8 cellular contexts compared by ENCODE assay signal in genomic region chr5:36079200-36079761, GRCh38. TPM values are rescaled to one million over a fixed set of nuclear protein-coding genes. Genes with fewer than 3 reads are reported as not detected.
A peak's percentile ranks its signal among the peaks of the same experiment; 100 is the strongest.
DNase-seq lines count a peak whose midpoint lies in the region; ATAC-seq and TF ChIP-seq lines count a peak whose summit lies in the region.

No MANE protein-coding gene starts in this region.

- intact Hi-C loops in adrenal gland (cut with DNase I) (no loop called here), spleen (cut with DNase I; ENCODE audit: low total_unique reads) (no loop called here)

- H3K27ac ChIP-seq in adrenal gland = no peak overlapping the region
- no peak overlapping the region for H3K27ac ChIP-seq in iPS DF 6.9 (ENCODE audit: low read length)
- H3K27ac ChIP-seq in spleen = no peak overlapping the region

- WGBS in adrenal gland, 4 donors = 22 to 30% (median 28%) methylated on average over 10 of the region's 10 CpGs
- WGBS in iPS DF 6.9 (ENCODE audit: insufficient coverage, insufficient read length) = no CpG with 5 or more reads among the region's 10 CpGs
- WGBS in spleen, 5 donors = 26 to 32% (median 31%) methylated on average over 9 to 10 of the region's 10 CpGs

- no peaks in the 10 kb centered on the region for H3K4me1 Mint-ChIP-seq in activated CD8-positive, alpha-beta memory T cell treated with anti-CD3 and anti-CD28 coated beads, Interleukin-2, amount 10 ng/mL, durations not matched to agents 7 days and 5 days

- H3K4me1 ChIP-seq in adrenal gland (replicated peaks in 1 of 2) = no peaks in the 10 kb centered on the region
- H3K4me1 ChIP-seq in iPS DF 6.9 (ENCODE audit: control insufficient read depth, insufficient read depth, low read length) = peaks cover 4% of the 10 kb centered on the region
- peaks cover 0 to 5% (median 2%) of the 10 kb centered on the region in 6 donors for H3K4me1 ChIP-seq in spleen

- TF ChIP-seq CTCF in adrenal gland (IDR thresholded peaks at IDR 0.05) (peak; percentile 42 to 63 (median 56)), spleen (IDR thresholded peaks at IDR 0.05 in 8 of 11, conservative IDR thresholded peaks at IDR 0.05 in 3 of 11) (peak in 10 of 11 experiments; percentile 14 to 68 (median 50))

- H3K9me3 Mint-ChIP-seq in activated CD8-positive, alpha-beta memory T cell treated with anti-CD3 and anti-CD28 coated beads, Interleukin-2, amount 10 ng/mL, durations not matched to agents 7 days and 5 days (ENCODE audit: low read depth) = no peaks in the 10 kb centered on the region

- H3K4me3 Mint-ChIP-seq in activated CD8-positive, alpha-beta memory T cell treated with anti-CD3 and anti-CD28 coated beads, Interleukin-2, amount 10 ng/mL, durations not matched to agents 7 days and 5 days = no peak overlapping the region

- no peaks in the 10 kb centered on the region for H3K9me3 ChIP-seq in adrenal gland (replicated peaks in 1 of 3)
- H3K9me3 ChIP-seq in iPS DF 6.9 (ENCODE audit: control insufficient read depth, insufficient read depth, low read length) = no peaks in the 10 kb centered on the region
- H3K9me3 ChIP-seq in spleen = peaks cover 0 to under 1% (median 0%) of the 10 kb centered on the region in 8 donors

- H3K36me3 ChIP-seq in adrenal gland (replicated peaks in 1 of 2) = no peaks in the 10 kb centered on the region
- H3K36me3 ChIP-seq in iPS DF 6.9 (ENCODE audit: control insufficient read depth, insufficient read depth, low read length) = no peaks in the 10 kb centered on the region
- H3K36me3 ChIP-seq in spleen = no peaks in the 10 kb centered on the region

- no peak overlapping the region for H3K27ac Mint-ChIP-seq in activated CD8-positive, alpha-beta memory T cell treated with anti-CD3 and anti-CD28 coated beads, Interleukin-2, amount 10 ng/mL, durations not matched to agents 7 days and 5 days

- DNase-seq in activated CD8-positive, alpha-beta memory T cell treated with anti-CD3 and anti-CD28 coated beads, Interleukin-2, amount 10 ng/mL, durations not matched to agents 7 days and 5 days = no peak
- no peak for DNase-seq in activated CD8-positive, alpha-beta memory T cell treated with anti-CD3 and anti-CD28 coated beads, Interleukin-2, amount 50 U/mL, for 48 hours
- DNase-seq in NCI-H460 (ENCODE audit: extremely low read depth, low read depth) (peak; percentile 53), adrenal gland (peak in 6 of 7 donors; percentile 13 to 55 (median 26)), iPS DF 6.9 (ENCODE audit: low read depth, low spot score) (peak; percentile 77), spleen (no peak)

- CTCF ChIA-PET in activated CD8-positive, alpha-beta memory T cell treated with anti-CD3 and anti-CD28 coated beads, Interleukin-2, amount 10 ng/mL, durations not matched to agents 7 days and 5 days (lab: Charles Lee) = interaction anchor here (0.7 to 3.2 kb wide), 35 partner anchors 10 to 611 kb away, joined by 3 to 30 read pairs (median 4); partner anchors contain the start of genes LMBRD2, NADK2, RANBP3L and UGT3A2

- H3K27me3 ChIP-seq in adrenal gland (no peaks in the 10 kb centered on the region), iPS DF 6.9 (ENCODE audit: control insufficient read depth, insufficient read depth, low read length) (no peaks in the 10 kb centered on the region; the same call in 1 of the 2 replicates), spleen (replicated peaks in 1 of 7) (peaks cover 0 to 23% (median 0%) of the 10 kb centered on the region in 7 donors)

- peak; percentile 86 for ATAC-seq in activated CD8-positive, alpha-beta memory T cell treated with anti-CD3 and anti-CD28 coated beads, Interleukin-2, amount 10 ng/mL, durations not matched to agents 7 days and 5 days
- ATAC-seq in GM21367 (IDR thresholded peaks at IDR 0.05; ENCODE audit: unreplicated experiment) (peak; percentile 94), HG03520 (IDR thresholded peaks at IDR 0.05; ENCODE audit: unreplicated experiment) (peak; percentile 90)

- H3K27me3 Mint-ChIP-seq in activated CD8-positive, alpha-beta memory T cell treated with anti-CD3 and anti-CD28 coated beads, Interleukin-2, amount 10 ng/mL, durations not matched to agents 7 days and 5 days = peaks cover 54% of the 10 kb centered on the region

- peaks cover 2% of the 10 kb centered on the region for H3K36me3 Mint-ChIP-seq in activated CD8-positive, alpha-beta memory T cell treated with anti-CD3 and anti-CD28 coated beads, Interleukin-2, amount 10 ng/mL, durations not matched to agents 7 days and 5 days

- no peak for TF ChIP-seq POLR2A in adrenal gland (IDR thresholded peaks at IDR 0.05)
- TF ChIP-seq POLR2A in spleen (IDR thresholded peaks at IDR 0.05) = no peak

- H3K4me3 ChIP-seq in adrenal gland (no peak overlapping the region), iPS DF 6.9 (ENCODE audit: low read length) (no peak overlapping the region), spleen (no peak overlapping the region)

RNA-seq across cellular contexts. Expression of gene UGT3A2, which starts 12.6 kb away (rescaled TPM):
- total RNA-seq in activated CD8-positive, alpha-beta memory T cell treated with anti-CD3 and anti-CD28 coated beads, Interleukin-2, amount 10 ng/mL, durations not matched to agents 7 days and 5 days = under 1 TPM; 0.35 to 0.79 TPM
- not detected in 2 replicates for total RNA-seq in NCI-H460 (2014; rRNA removed; shearing (Covaris generic))
- polyA plus RNA-seq in NCI-H460 (2014; cell fraction: nucleus; rRNA removed) = not detected in 2 replicates
- total RNA-seq in adrenal gland (1 to 10 TPM in 2 of 8 donors, under 1 TPM in 2, not detected in 4; 0.13 to 1.7 (median 0.64) TPM), spleen (1 to 10 TPM in 4 of 7 donors, under 1 TPM in 1, not detected in 2; 0.94 to 2.2 (median 1.2) TPM)
- polyA plus RNA-seq in adrenal gland (1 to 10 TPM in 1 of 3 donors, under 1 TPM in 2; 0.08 to 1.6 (median 0.13) TPM), spleen (under 1 TPM; 0.04 to 0.48 (median 0.11) TPM)

Comparison
In these comparisons a context has a peak if more than half of its experiments do, and no peak if none do; other contexts are left out.
1. DNase-seq: peak in NCI-H460 (single experiment), adrenal gland (6 of 7) and iPS DF 6.9 (single experiment); none in activated CD8-positive, alpha-beta memory T cell treated with anti-CD3 and anti-CD28 coated beads, Interleukin-2, amount 10 ng/mL, durations not matched to agents 7 days and 5 days (single experiment), activated CD8-positive, alpha-beta memory T cell treated with anti-CD3 and anti-CD28 coated beads, Interleukin-2, amount 50 U/mL, for 48 hours (single experiment) and spleen (single experiment).
2. Peak in every context shown above with its lines, with median percentiles within 50 percentile points of each other: ATAC-seq.